ENCODE assay signal across 10 cellular contexts in the genomic region with DNA sequence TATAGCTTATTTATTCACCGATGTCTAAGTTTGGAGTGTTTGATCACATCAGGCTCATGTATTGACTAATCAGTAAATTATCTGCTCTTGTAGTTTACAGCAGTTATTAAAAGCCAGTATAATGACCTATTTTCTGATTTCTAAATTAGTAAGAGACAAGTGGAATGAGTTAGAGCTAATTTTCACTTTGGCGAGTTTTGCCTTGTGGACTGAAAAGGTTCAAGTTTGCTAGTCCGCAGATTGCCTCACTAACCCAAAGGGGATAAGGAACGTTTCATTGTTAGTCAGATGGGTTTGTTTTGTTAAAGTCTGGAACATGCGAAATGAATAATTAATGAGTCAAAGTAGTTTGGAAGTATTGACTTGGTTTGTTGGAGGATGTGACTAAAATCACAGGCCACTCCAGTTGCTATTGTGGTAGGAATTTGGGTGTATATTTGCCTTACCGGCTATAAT. TPM values are rescaled to one million over a fixed set of nuclear protein-coding genes. Genes with fewer than 3 reads are reported as not detected.
DNase-seq lines count a peak whose midpoint lies in the region; ATAC-seq and TF ChIP-seq lines count a peak whose summit lies in the region.
"Had no signal": no experiment of that assay in that cellular context is flagged by ENCODE, and none has a peak within 500 bp of the region (broad histone marks: within the 10 kb centered on the region; RNA-seq: fewer than 3 reads in every experiment).

No MANE protein-coding gene starts in this region.

- 89 to 91% (median 90%) methylated on average over 6 of the region's 6 CpGs for WGBS in psoas muscle, 3 donors

- H3K4me3 ChIP-seq in effector memory CD4-positive, alpha-beta T cell (ENCODE audit: insufficient read depth, low read depth, low read length, poor library complexity, severe bottlenecking): no peak overlapping the region
- no peak overlapping the region for H3K4me3 ChIP-seq in psoas muscle

- in situ Hi-C loops in KBM-7 (cut with MboI; ENCODE audit: low pct_unique_long_range_greater_than_20kb, low sequenced_read_pairs): no loop called here

- H3K4me1 ChIP-seq in effector memory CD4-positive, alpha-beta T cell (ENCODE audit: control insufficient read depth, insufficient read depth, low read length, poor library complexity, severe bottlenecking): peaks cover 23% of the 10 kb centered on the region
- H3K4me1 ChIP-seq in psoas muscle: no peaks in the 10 kb centered on the region

- ATAC-seq in HG03432 (IDR thresholded peaks at IDR 0.05; ENCODE audit: unreplicated experiment): peak; percentile 43
- ATAC-seq in stimulated activated memory B cell treated with anti-CD40 and anti-IgM and Interleukin-4, amounts not matched to agents 10 μg/mL and 1 μg/mL and 100 μg/mL, for 72 hours: no peak
- ATAC-seq in psoas muscle: no peak
- ATAC-seq: Panc1 had no signal

- no peaks in the 10 kb centered on the region for H3K9me3 Mint-ChIP-seq in activated naive CD4-positive, alpha-beta T cell treated with anti-CD3 and anti-CD28 coated beads for 36 hours
- H3K9me3 Mint-ChIP-seq in stimulated activated memory B cell treated with anti-CD40 and anti-IgM and Interleukin-4, amounts not matched to agents 10 μg/mL and 1 μg/mL and 100 μg/mL, for 72 hours: no peaks in the 10 kb centered on the region

- peaks cover 38% of the 10 kb centered on the region for H3K36me3 ChIP-seq in effector memory CD4-positive, alpha-beta T cell (ENCODE audit: control insufficient read depth, insufficient read depth, low read length)
- H3K36me3 ChIP-seq in psoas muscle (ENCODE audit: insufficient read depth in 1 of 2, low read depth in 1 of 2): peaks cover 0 to 68% of the 10 kb centered on the region in 2 donors

- H3K27me3 Mint-ChIP-seq in activated naive CD4-positive, alpha-beta T cell treated with anti-CD3 and anti-CD28 coated beads for 36 hours (ENCODE audit: low read depth): no peaks in the 10 kb centered on the region
- no peaks in the 10 kb centered on the region for H3K27me3 Mint-ChIP-seq in stimulated activated memory B cell treated with anti-CD40 and anti-IgM and Interleukin-4, amounts not matched to agents 10 μg/mL and 1 μg/mL and 100 μg/mL, for 72 hours

- H3K27ac Mint-ChIP-seq in activated naive CD4-positive, alpha-beta T cell treated with anti-CD3 and anti-CD28 coated beads for 36 hours: no peak overlapping the region
- H3K27ac Mint-ChIP-seq in stimulated activated memory B cell treated with anti-CD40 and anti-IgM and Interleukin-4, amounts not matched to agents 10 μg/mL and 1 μg/mL and 100 μg/mL, for 72 hours: peak overlapping the region; percentile 77

- H3K36me3 Mint-ChIP-seq in activated naive CD4-positive, alpha-beta T cell treated with anti-CD3 and anti-CD28 coated beads for 36 hours (ENCODE audit: low read depth): peaks cover 22% of the 10 kb centered on the region
- H3K36me3 Mint-ChIP-seq in stimulated activated memory B cell treated with anti-CD40 and anti-IgM and Interleukin-4, amounts not matched to agents 10 μg/mL and 1 μg/mL and 100 μg/mL, for 72 hours: peaks cover 39% of the 10 kb centered on the region

- TF ChIP-seq CTCF in psoas muscle (IDR thresholded peaks at IDR 0.05): no peak

- peak; percentile 17 for DNase-seq in activated naive CD4-positive, alpha-beta T cell treated with anti-CD3 and anti-CD28 coated beads for 36 hours
- DNase-seq in activated naive CD4-positive, alpha-beta T cell treated with anti-CD3 and anti-CD28 coated beads, Interleukin-2, amount 50 U/mL, for 16 hours: no peak
- DNase-seq in effector memory CD4-positive, alpha-beta T cell: no peak
- DNase-seq in psoas muscle (no peak), KBM-7 (no peak), HUDEP-2 (lab: John Stamatoyannopoulos, UW; ENCODE audit: unreplicated experiment in 76 of 76) (no peak)
- DNase-seq: AML-193 had no signal

- no peak overlapping the region for H3K4me3 Mint-ChIP-seq in activated naive CD4-positive, alpha-beta T cell treated with anti-CD3 and anti-CD28 coated beads for 36 hours
- H3K4me3 Mint-ChIP-seq in stimulated activated memory B cell treated with anti-CD40 and anti-IgM and Interleukin-4, amounts not matched to agents 10 μg/mL and 1 μg/mL and 100 μg/mL, for 72 hours: no peak overlapping the region

- H3K4me1 Mint-ChIP-seq in activated naive CD4-positive, alpha-beta T cell treated with anti-CD3 and anti-CD28 coated beads for 36 hours (ENCODE audit: low read depth): peaks cover 50% of the 10 kb centered on the region
- H3K4me1 Mint-ChIP-seq in stimulated activated memory B cell treated with anti-CD40 and anti-IgM and Interleukin-4, amounts not matched to agents 10 μg/mL and 1 μg/mL and 100 μg/mL, for 72 hours: peaks cover 29% of the 10 kb centered on the region

- CTCF ChIA-PET in activated naive CD4-positive, alpha-beta T cell treated with anti-CD3 and anti-CD28 coated beads for 36 hours (lab: Charles Lee): interaction anchor here (0.7 to 2.2 kb wide), 3 partner anchors 11 to 32 kb away, joined by 3 to 13 read pairs (median 5); no protein-coding TSS in a partner anchor

- H3K9me3 ChIP-seq in effector memory CD4-positive, alpha-beta T cell (ENCODE audit: control insufficient read depth, low read length): no peaks in the 10 kb centered on the region
- no peaks in the 10 kb centered on the region for H3K9me3 ChIP-seq in psoas muscle

- no peaks in the 10 kb centered on the region for H3K27me3 ChIP-seq in effector memory CD4-positive, alpha-beta T cell (replicated peaks; ENCODE audit: control insufficient read depth, insufficient read depth, low read length, poor library complexity, severe bottlenecking)
- no peaks in the 10 kb centered on the region for H3K27me3 ChIP-seq in psoas muscle (ENCODE audit: insufficient read depth in 3 of 3, low read length in 2 of 3)

- intact Hi-C loops in activated naive CD4-positive, alpha-beta T cell treated with anti-CD3 and anti-CD28 coated beads for 36 hours (cut with micrococcal nuclease): loop anchor here (1.0 kb wide), 1 partner anchor 179 kb away; no protein-coding TSS in a partner anchor
- intact Hi-C loops in psoas muscle (cut with DNase I): no loop called here

- H3K27ac ChIP-seq in effector memory CD4-positive, alpha-beta T cell (ENCODE audit: insufficient read depth, low read length, poor library complexity, severe bottlenecking): peak overlapping the region; percentile 73
- H3K27ac ChIP-seq in psoas muscle: no peak overlapping the region

RNA-seq across cellular contexts. Expression of gene SMARCA2, which starts 40.1 kb away (rescaled TPM):
- total RNA-seq in activated naive CD4-positive, alpha-beta T cell treated with anti-CD3 and anti-CD28 coated beads for 36 hours: 10 to 100 TPM; 87.8 to 89.9 TPM
- 10 to 100 TPM; 62.2 to 97.2 (median 80.6) TPM for total RNA-seq in psoas muscle
- 10 to 100 TPM; 13.8 to 73.3 (median 26.5) TPM for polyA plus RNA-seq in psoas muscle
